1 cellular context compared by ENCODE assay signal in the genomic region with DNA sequence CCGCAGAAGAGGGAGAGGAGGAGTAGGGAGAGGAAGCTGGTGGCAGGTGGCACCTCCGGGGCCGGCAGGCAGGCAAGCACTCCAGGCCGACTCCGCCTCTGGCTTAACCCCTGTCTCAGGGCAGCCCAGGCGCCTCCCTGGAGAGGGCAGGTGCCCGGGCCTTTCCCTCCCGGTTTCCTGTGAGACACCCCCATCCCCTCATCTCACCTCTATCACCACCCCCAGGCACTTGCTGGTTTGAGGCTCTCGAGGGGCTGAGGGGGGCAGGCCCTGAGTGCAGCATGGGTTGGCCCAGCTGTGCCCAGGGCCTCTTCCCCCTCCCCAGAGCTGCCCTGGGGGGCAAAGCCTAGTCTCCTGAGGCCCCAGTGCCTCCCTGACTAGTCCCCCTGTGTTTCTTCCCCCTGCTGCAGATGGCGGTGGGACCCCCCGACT.
TF ChIP-seq lines count a peak whose summit lies in the region.

No MANE protein-coding gene starts in this region.

TF ChIP-seq in IMR-90, 13 proteins besides CTCF, POLR2A, EP300 and RAD21:
- TF ChIP-seq FOS (IDR thresholded peaks at IDR 0.05; ENCODE audit: low read depth, low read length) (no peak), MAFK (IDR thresholded peaks at IDR 0.05; ENCODE audit: low read depth, low read length) (no peak), CHD1 (IDR thresholded peaks at IDR 0.05; ENCODE audit: low read depth, low read length) (no peak)
